In genomic region chr19:14434543-14435319, GRCh38 we compare ENCODE assay signal across 8 cellular contexts. TPM values are rescaled to one million over a fixed set of nuclear protein-coding genes. Genes with fewer than 3 reads are reported as not detected.
DNase-seq lines count a peak whose midpoint lies in the region; ATAC-seq lines count a peak whose summit lies in the region.

No MANE protein-coding gene starts in this region.

- H3K4me3 Mint-ChIP-seq in CD8-positive, alpha-beta memory T cell: peak overlapping the region; percentile 67 to 92 (median 85)
- H3K4me3 Mint-ChIP-seq in activated naive CD4-positive, alpha-beta T cell treated with anti-CD3 and anti-CD28 coated beads, Interleukin-2, amount 10 ng/mL, durations not matched to agents 7 days and 5 days: peak overlapping the region; percentile 79

- peak overlapping the region; percentile 47 for H3K4me3 ChIP-seq in CD8-positive, alpha-beta memory T cell (ENCODE audit: low read length)
- H3K4me3 ChIP-seq in MG63: peak overlapping the region; percentile 60

- no peaks in the 10 kb centered on the region for H3K9me3 Mint-ChIP-seq in CD8-positive, alpha-beta memory T cell
- H3K9me3 Mint-ChIP-seq in activated naive CD4-positive, alpha-beta T cell treated with anti-CD3 and anti-CD28 coated beads, Interleukin-2, amount 10 ng/mL, durations not matched to agents 7 days and 5 days: no peaks in the 10 kb centered on the region

- H3K9me3 ChIP-seq in CD8-positive, alpha-beta memory T cell (ENCODE audit: low read length): no peaks in the 10 kb centered on the region
- H3K9me3 ChIP-seq in MG63: no peaks in the 10 kb centered on the region

- peak overlapping the region; percentile 76 to 97 (median 92) for H3K27ac Mint-ChIP-seq in CD8-positive, alpha-beta memory T cell
- H3K27ac Mint-ChIP-seq in activated naive CD4-positive, alpha-beta T cell treated with anti-CD3 and anti-CD28 coated beads, Interleukin-2, amount 10 ng/mL, durations not matched to agents 7 days and 5 days: peak overlapping the region; percentile 83

- H3K4me1 Mint-ChIP-seq in CD8-positive, alpha-beta memory T cell: peaks cover 40 to 61% (median 56%) of the 10 kb centered on the region in 3 donors
- peaks cover 58% of the 10 kb centered on the region for H3K4me1 Mint-ChIP-seq in activated naive CD4-positive, alpha-beta T cell treated with anti-CD3 and anti-CD28 coated beads, Interleukin-2, amount 10 ng/mL, durations not matched to agents 7 days and 5 days

- peaks cover 52% of the 10 kb centered on the region for H3K4me1 ChIP-seq in CD8-positive, alpha-beta memory T cell (ENCODE audit: insufficient read depth, low read length)

- intact Hi-C loops in Right ventricle myocardium superior (cut with DNase I): no loop called here

- H3K27me3 Mint-ChIP-seq in CD8-positive, alpha-beta memory T cell: peaks cover 0 to 1% of the 10 kb centered on the region in 2 donors
- peaks cover 24% of the 10 kb centered on the region for H3K27me3 Mint-ChIP-seq in activated naive CD4-positive, alpha-beta T cell treated with anti-CD3 and anti-CD28 coated beads, Interleukin-2, amount 10 ng/mL, durations not matched to agents 7 days and 5 days

- peak; percentile 42 for ATAC-seq in Right ventricle myocardium superior (ENCODE audit: poor library complexity)
- no peak for ATAC-seq in HG03135 (IDR thresholded peaks at IDR 0.05; ENCODE audit: unreplicated experiment)
- no peak for ATAC-seq in HG03039 (IDR thresholded peaks at IDR 0.05; ENCODE audit: unreplicated experiment)

- POLR2A ChIA-PET in CD8-positive, alpha-beta memory T cell (lab: Charles Lee): interaction anchor here (0.6 kb wide), 1 partner anchor 66 kb away, joined by 4 read pairs; no protein-coding TSS in a partner anchor

- no peaks in the 10 kb centered on the region for H3K27me3 ChIP-seq in CD8-positive, alpha-beta memory T cell (ENCODE audit: insufficient read depth, low read length, poor library complexity, severe bottlenecking)
- H3K27me3 ChIP-seq in MG63: no peaks in the 10 kb centered on the region

- peaks cover 0 to 3% (median 0%) of the 10 kb centered on the region in 3 donors for H3K36me3 Mint-ChIP-seq in CD8-positive, alpha-beta memory T cell
- peaks cover 8% of the 10 kb centered on the region for H3K36me3 Mint-ChIP-seq in activated naive CD4-positive, alpha-beta T cell treated with anti-CD3 and anti-CD28 coated beads, Interleukin-2, amount 10 ng/mL, durations not matched to agents 7 days and 5 days

- no peaks in the 10 kb centered on the region for H3K36me3 ChIP-seq in CD8-positive, alpha-beta memory T cell (ENCODE audit: insufficient read depth, low read length)
- peaks cover 27% of the 10 kb centered on the region for H3K36me3 ChIP-seq in MG63

- DNase-seq in CD8-positive, alpha-beta memory T cell: peak in 2 of 5 donors; percentile 21 to 62
- DNase-seq in MG63: peak; percentile 82
- peak; percentile 41 for DNase-seq in activated naive CD4-positive, alpha-beta T cell treated with anti-CD3 and anti-CD28 coated beads, Interleukin-2, amount 10 ng/mL, durations not matched to agents 7 days and 5 days
- DNase-seq in Right ventricle myocardium superior: peak; percentile 75
- peak; percentile 79 for DNase-seq in renal cortical epithelial cell (ENCODE audit: low read depth)
- no peak for DNase-seq in NCI-H2227 treated with DMSO at 0.1 percent for 48 hours (lab: John Stamatoyannopoulos, UW)

- CTCF ChIA-PET in CD8-positive, alpha-beta memory T cell (lab: Charles Lee): interaction anchor here (0.5 kb wide), 1 partner anchor 65 kb away, joined by 3 read pairs; no protein-coding TSS in a partner anchor
- CTCF ChIA-PET in activated naive CD4-positive, alpha-beta T cell treated with anti-CD3 and anti-CD28 coated beads, Interleukin-2, amount 10 ng/mL, durations not matched to agents 7 days and 5 days (lab: Charles Lee): interaction anchor here (1.2 to 1.5 kb wide), 2 partner anchors 40 to 46 kb away, joined by 3 to 5 read pairs; partner anchors contain the start of gene PTGER1

- H3K27ac ChIP-seq in CD8-positive, alpha-beta memory T cell (ENCODE audit: low read depth, low read length): peak overlapping the region; percentile 74

RNA-seq across cellular contexts. Expression of gene PKN1, which starts 1.6 kb away (rescaled TPM):
- 100 to 1,000 TPM; 177 to 205 TPM for total RNA-seq in CD8-positive, alpha-beta memory T cell
- 86.6 TPM for polyA plus RNA-seq in CD8-positive, alpha-beta memory T cell
- total RNA-seq in MG63 (2014; rRNA removed; shearing (Covaris generic); ENCODE audit: low replicate concordance): 105 and 128 TPM in 2 replicates
- total RNA-seq in Right ventricle myocardium superior (129 TPM), renal cortical epithelial cell (99.1 and 126 TPM in 2 replicates)

RNA-seq across cellular contexts. Expression of gene DDX39A, which starts 15.6 kb away (rescaled TPM):
- 100 to 1,000 TPM; 298 to 302 TPM for total RNA-seq in CD8-positive, alpha-beta memory T cell
- 110 TPM for polyA plus RNA-seq in CD8-positive, alpha-beta memory T cell
- total RNA-seq in MG63 (2014; rRNA removed; shearing (Covaris generic); ENCODE audit: low replicate concordance): 227 and 342 TPM in 2 replicates
- total RNA-seq in Right ventricle myocardium superior (29.1 TPM), renal cortical epithelial cell (32.6 and 66.0 TPM in 2 replicates)

RNA-seq across cellular contexts. Expression of gene PTGER1, which starts 40.4 kb away (rescaled TPM):
- not detected for total RNA-seq in CD8-positive, alpha-beta memory T cell
- polyA plus RNA-seq in CD8-positive, alpha-beta memory T cell: not detected
- not detected in 2 replicates for total RNA-seq in MG63 (2014; rRNA removed; shearing (Covaris generic); ENCODE audit: low replicate concordance)
- total RNA-seq in Right ventricle myocardium superior (not detected), renal cortical epithelial cell (0.85 and 5.0 TPM in 2 replicates)

RNA-seq across cellular contexts. Expression of gene ADGRE5, which starts 53.5 kb away (rescaled TPM):
- total RNA-seq in CD8-positive, alpha-beta memory T cell: 100 to 1,000 TPM; 231 to 233 TPM
- polyA plus RNA-seq in CD8-positive, alpha-beta memory T cell: 311 TPM
- 37.5 and 56.7 TPM in 2 replicates for total RNA-seq in MG63 (2014; rRNA removed; shearing (Covaris generic); ENCODE audit: low replicate concordance)
- 32.9 TPM for total RNA-seq in Right ventricle myocardium superior
- total RNA-seq in renal cortical epithelial cell: 12.9 and 40.1 TPM in 2 replicates
